In genomic region chr6:29632789-29633531, GRCh38 we compare ENCODE assay signal across 8 cellular contexts. TPM values are rescaled to one million over a fixed set of nuclear protein-coding genes. Genes with fewer than 3 reads are reported as not detected.
DNase-seq lines count a peak whose midpoint lies in the region; ATAC-seq and TF ChIP-seq lines count a peak whose summit lies in the region.

TSS of gene GABBR1 (minus strand) at chr6:29633183. CDS start at chr6:29632385, 798 bp downstream.

- ATAC-seq in GM18502 (IDR thresholded peaks at IDR 0.05; ENCODE audit: poor library complexity, unreplicated experiment) (peak; percentile 85), HG03139 (IDR thresholded peaks at IDR 0.05; ENCODE audit: unreplicated experiment) (peak; percentile 51), HG02763 (IDR thresholded peaks at IDR 0.05; ENCODE audit: unreplicated experiment) (no peak)

- DNase-seq in NCI-H460 (ENCODE audit: extremely low read depth, low read depth) (peak; percentile 77), chondrocyte (ENCODE audit: low spot score) (peak; percentile 95), kidney tubule cell (ENCODE audit: low spot score) (peak; percentile 87)
- peak; percentile 74 for DNase-seq in activated CD4-positive, alpha-beta T cell treated with anti-CD3 and anti-CD28 coated beads for 4 hours
- peak; percentile 24 to 66 for DNase-seq in stimulated activated CD4-positive, alpha-beta T cell treated with anti-CD3 and anti-CD28 coated beads, Interleukin-15, amount 100 ng/mL, for 48 hours (ENCODE audit: low read depth in 2 of 2)

- peak within 1 kb of the TSS; percentile 78 for H3K4me3 Mint-ChIP-seq in chondrocyte (ENCODE audit: unreplicated experiment)

- H3K27ac Mint-ChIP-seq in chondrocyte (ENCODE audit: unreplicated experiment) = peak within 1 kb of the TSS; percentile 79

- H3K27me3 Mint-ChIP-seq in chondrocyte (ENCODE audit: low read depth) = no peaks in the 10 kb centered on the region

- H3K36me3 Mint-ChIP-seq in chondrocyte (ENCODE audit: low read depth) = no peaks in the 10 kb centered on the region

- TF ChIP-seq CTCF in chondrocyte (IDR thresholded peaks at IDR 0.05) = no peak

- peaks cover 47% of the 10 kb centered on the region for H3K4me1 Mint-ChIP-seq in chondrocyte (ENCODE audit: low read depth)

- no peaks in the 10 kb centered on the region for H3K9me3 Mint-ChIP-seq in chondrocyte (ENCODE audit: low read depth)

RNA-seq across cellular contexts. Expression of gene GABBR1, which starts in this region (rescaled TPM):
- 5.7 and 6.1 TPM in 2 replicates for total RNA-seq in NCI-H460 (2014; rRNA removed; shearing (Covaris generic))
- 26.2 and 28.8 TPM in 2 replicates for polyA plus RNA-seq in NCI-H460 (2014; cell fraction: nucleus; rRNA removed)
- 46.6 to 62.4 TPM (median 50.7 TPM) in 3 replicates for total RNA-seq in chondrocyte

Comparison
In these comparisons a context has a peak if more than half of its experiments do, and no peak if none do; other contexts are left out.
1. DNase-seq: peak in every context shown above with its lines; median percentile 95 in chondrocyte; 87 in kidney tubule cell; 77 in NCI-H460; 74 in activated CD4-positive, alpha-beta T cell treated with anti-CD3 and anti-CD28 coated beads for 4 hours; 45 in stimulated activated CD4-positive, alpha-beta T cell treated with anti-CD3 and anti-CD28 coated beads, Interleukin-15, amount 100 ng/mL, for 48 hours.